Comparison of ENCODE assay signal across 9 cellular contexts in genomic region chr11:118224512-118225180, GRCh38.
DNase-seq lines count a peak whose midpoint lies in the region; ATAC-seq and TF ChIP-seq lines count a peak whose summit lies in the region.
"Had no signal": no experiment of that assay in that cellular context is flagged by ENCODE, and none has a peak within 500 bp of the region (broad histone marks: within the 10 kb centered on the region; RNA-seq: fewer than 3 reads in every experiment).

JAML (minus strand) TSS chr11:118225011; CDS start chr11:118214866, 10,145 bp downstream.

- no peaks in the 10 kb centered on the region for H3K9me2 ChIP-seq in SU-DHL-6 (replicated peaks; ENCODE audit: insufficient read depth, low read length)

- TF ChIP-seq CTCF in GM20000 (IDR thresholded peaks at IDR 0.05; ENCODE audit: extremely low read depth, missing control alignments) = no peak
- no peak for TF ChIP-seq CTCF in SU-DHL-6 (IDR thresholded peaks at IDR 0.05; ENCODE audit: insufficient read depth, low read length, poor library complexity, severe bottlenecking)

- peaks cover 31% of the 10 kb centered on the region for H3F3A ChIP-seq in SU-DHL-6 (ENCODE audit: insufficient read depth)

- H3K79me2 ChIP-seq in SU-DHL-6 (ENCODE audit: insufficient read depth, low read length) = no peaks in the 10 kb centered on the region

- peak within 1 kb of the TSS; percentile 85 for H3K27ac ChIP-seq in SU-DHL-6 (ENCODE audit: low read depth, low read length)

- H2AFZ ChIP-seq in SU-DHL-6 (ENCODE audit: low read depth, low read length, severe bottlenecking) = peak within 1 kb of the TSS; percentile 7

- H3K9me3 ChIP-seq in SU-DHL-6 (ENCODE audit: insufficient read depth, low read length) = no peaks in the 10 kb centered on the region

- peak within 1 kb of the TSS; percentile 65 for H3K4me2 ChIP-seq in SU-DHL-6 (ENCODE audit: low read depth, low read length, poor library complexity, severe bottlenecking)

- no peaks in the 10 kb centered on the region for H3K27me3 ChIP-seq in SU-DHL-6 (ENCODE audit: low read length)

- no peak for ATAC-seq in HG02970 (IDR thresholded peaks at IDR 0.05; ENCODE audit: low FRiP score, unreplicated experiment)
- no peak for ATAC-seq in GM18858 (IDR thresholded peaks at IDR 0.05; ENCODE audit: unreplicated experiment)

- intact Hi-C loops in posterior cingulate gyrus (cut with DNase I) = no loop called here

- peak within 1 kb of the TSS; percentile 44 for H3K4me3 ChIP-seq in SU-DHL-6 (ENCODE audit: insufficient read depth, low read length, poor library complexity, severe bottlenecking)

- no peaks in the 10 kb centered on the region for H4K20me1 ChIP-seq in SU-DHL-6 (ENCODE audit: low read depth, low read length)

- H3K36me3 ChIP-seq in SU-DHL-6 (ENCODE audit: low read length) = no peaks in the 10 kb centered on the region

- DNase-seq in GM20000 (ENCODE audit: low spot score) = peak; percentile 20
- DNase-seq in activated naive CD8-positive, alpha-beta T cell treated with anti-CD3 and anti-CD28 coated beads, Interleukin-2, amount 50 U/mL, for 16 hours (ENCODE audit: low read depth, low spot score) = peak; percentile 54
- peak; percentile 33 to 58 (median 54) for DNase-seq in stimulated activated CD4-positive, alpha-beta T cell treated with anti-CD3 and anti-CD28 coated beads, TNF-alpha, amount 100 ng/mL, for 24 hours (ENCODE audit: low read depth in 3 of 3)
- no peak for DNase-seq in NCI-H446 treated with DMSO at 0.1 percent for 48 hours (lab: John Stamatoyannopoulos, UW)
- DNase-seq in posterior cingulate gyrus = no peak
- DNase-seq: HFFc6 had no signal

- peak within 1 kb of the TSS; percentile 52 for H3K9ac ChIP-seq in SU-DHL-6 (ENCODE audit: low read length)

Comparison
In these comparisons a context has a peak if more than half of its experiments do, and no peak if none do; other contexts are left out.
1. DNase-seq: peak in GM20000 (single experiment), activated naive CD8-positive, alpha-beta T cell treated with anti-CD3 and anti-CD28 coated beads, Interleukin-2, amount 50 U/mL, for 16 hours (single experiment) and stimulated activated CD4-positive, alpha-beta T cell treated with anti-CD3 and anti-CD28 coated beads, TNF-alpha, amount 100 ng/mL, for 24 hours (3 of 3); none in NCI-H446 treated with DMSO at 0.1 percent for 48 hours (single experiment) and posterior cingulate gyrus (0 of 10).